ENCODE assay signal across 18 cellular contexts in genomic region chr2:43358688-43359201, GRCh38.
DNase-seq lines count a peak whose midpoint lies in the region; ATAC-seq and TF ChIP-seq lines count a peak whose summit lies in the region.
"Had no signal": no experiment of that assay in that cellular context is flagged by ENCODE, and none has a peak within 500 bp of the region (broad histone marks: within the 10 kb centered on the region; RNA-seq: fewer than 3 reads in every experiment).

No MANE protein-coding gene starts in this region.

- CTCF ChIA-PET in IMR-90 (lab: Yijun Ruan, JAX) = no interaction called here

- H2AFZ ChIP-seq in IMR-90 (replicated peaks; ENCODE audit: low read length, poor library complexity) = no peak overlapping the region
- H2AFZ ChIP-seq: GM23338 had no signal

- H4K8ac ChIP-seq in IMR-90 (ENCODE audit: low read depth in 2 of 2, low read length in 2 of 2) = peak overlapping the region in 1 of 2 experiments; percentile 8; a peak in 1 of 4 replicates

- H3K23ac ChIP-seq in IMR-90 (ENCODE audit: low read depth, low read length) = no peak overlapping the region

- H2BK120ac ChIP-seq in IMR-90 (ENCODE audit: low read depth, low read length) = peak overlapping the region; percentile 42; the same call in 1 of the 2 replicates

- H3K79me1 ChIP-seq in IMR-90 (ENCODE audit: low read depth in 1 of 2, low read length in 2 of 2) = no peaks in the 10 kb centered on the region

- ATAC-seq in IMR-90 (ENCODE audit: low read depth) = peak; percentile 62
- no peak for ATAC-seq in HG02885 (IDR thresholded peaks at IDR 0.05; ENCODE audit: poor library complexity, unreplicated experiment)
- ATAC-seq: GM23338, pancreas had no signal

- TF ChIP-seq CTCF in IMR-90 (conservative IDR thresholded peaks at IDR 0.05; ENCODE audit: low read depth, low read length) (no peak), foreskin fibroblast (IDR thresholded peaks at IDR 0.05; ENCODE audit: low read depth, low read length) (no peak)

- H3K4me3 ChIP-seq in IMR-90 (ENCODE audit: insufficient read depth, low read depth, low read length) (no peak overlapping the region), esophagus (ENCODE audit: low read depth in 1 of 2, low read length in 2 of 2) (no peak overlapping the region), foreskin fibroblast (ENCODE audit: low read depth in 1 of 2, low read length in 2 of 2) (no peak overlapping the region)
- H3K4me3 ChIP-seq: GM23338, pancreas, skin epidermis, thoracic aorta had no signal

- H3K4me1 ChIP-seq in IMR-90 (ENCODE audit: control insufficient read depth, insufficient read depth, low read length) (peaks cover 10% of the 10 kb centered on the region), esophagus (ENCODE audit: control insufficient read depth in 2 of 2, insufficient read depth in 2 of 2, low read length in 1 of 2) (no peaks in the 10 kb centered on the region)

- no peak overlapping the region for H2AK9ac ChIP-seq in IMR-90 (replicated peaks; ENCODE audit: low read depth, low read length, poor library complexity)

- peak overlapping the region; percentile 10; the same call in 1 of the 2 replicates for H3K9ac ChIP-seq in IMR-90 (ENCODE audit: low read depth, low read length)

- POLR2A ChIA-PET in IMR-90 (lab: Charles Lee; ENCODE audit: unreplicated experiment) = no interaction called here

- no peak overlapping the region for H3K56ac ChIP-seq in IMR-90 (ENCODE audit: extremely low read depth, insufficient read depth, low read length)

- no peak overlapping the region for H2AK5ac ChIP-seq in IMR-90 (ENCODE audit: low read depth, low read length)

- no peaks in the 10 kb centered on the region for H3K36me3 ChIP-seq in IMR-90 (ENCODE audit: control insufficient read depth, insufficient read depth, low read length)
- no peaks in the 10 kb centered on the region for H3K36me3 ChIP-seq in esophagus (ENCODE audit: control insufficient read depth in 2 of 2, insufficient read depth in 2 of 2, low read length in 1 of 2)
- H3K36me3 ChIP-seq: pancreas, thoracic aorta had no signal

- H3K4ac ChIP-seq in IMR-90 (ENCODE audit: low read depth, low read length) = peak overlapping the region; percentile 33; the same call in 1 of the 2 replicates

- no peak overlapping the region for H3K4me2 ChIP-seq in IMR-90 (ENCODE audit: low read depth, low read length)
- H3K4me2 ChIP-seq: GM23338 had no signal

- WGBS in IMR-90 (ENCODE audit: extremely low coverage in 2 of 2, insufficient read length in 1 of 2), 2 experiments = no CpG with 5 or more reads among the region's 1 CpG
- 59 to 74% methylated on average over 1 of the region's 1 CpG for WGBS in esophagus, 2 donors

- no peak overlapping the region for H3K14ac ChIP-seq in IMR-90 (replicated peaks; ENCODE audit: low read depth, low read length)

- intact Hi-C loops in IMR-90 (cut with micrococcal nuclease) = loop anchor here (5.0 kb wide), 1 partner anchor 39 kb away; no protein-coding TSS in a partner anchor

- H4K91ac ChIP-seq in IMR-90 (ENCODE audit: insufficient read depth, low read depth, low read length) = no peak overlapping the region

- no peaks in the 10 kb centered on the region for H3K27me3 ChIP-seq in IMR-90 (ENCODE audit: control insufficient read depth, insufficient read depth, low read length)
- H3K27me3 ChIP-seq in esophagus (ENCODE audit: control insufficient read depth in 1 of 2, insufficient read depth in 2 of 2, low read length in 2 of 2) = no peaks in the 10 kb centered on the region
- H3K27me3 ChIP-seq: pancreas had no signal

- dilution Hi-C loops in IMR-90 (cut with HindIII; ENCODE audit: low sequenced_read_pairs, unreplicated experiment) = no loop called here

- TF ChIP-seq RAD21 in IMR-90 (IDR thresholded peaks at IDR 0.05; ENCODE audit: low read length) = no peak

- peak; percentile 21 for DNase-seq in IMR-90
- DNase-seq in NCI-H2227 (lab: John Stamatoyannopoulos, UW; ENCODE audit: unreplicated experiment) = peak; percentile 59
- DNase-seq in myocyte (ENCODE audit: low read depth) = peak; percentile 52
- no peak for DNase-seq in foreskin fibroblast
- no peak for DNase-seq in GOT3 (lab: John Stamatoyannopoulos, UW)
- no peak for DNase-seq in dedifferentiated amniotic fluid mesenchymal stem cell (ENCODE audit: extremely low spot score)
- DNase-seq: activated CD4-positive, alpha-beta T cell treated with anti-CD3 and anti-CD28 coated beads, Interleukin-2, amount 10 ng/mL, durations not matched to agents 24 days and 14 days; activated T-cell treated with anti-CD3 and anti-CD28 coated beads for 4 hours; COR-L47; islet precursor cell; NCI-H2081 treated with DMSO at 0.1 percent for 48 hours; OCI-M1; pancreas had no signal

- no peaks in the 10 kb centered on the region for H3K9me3 ChIP-seq in IMR-90 (ENCODE audit: control insufficient read depth, insufficient read depth, low read length)
- H3K9me3 ChIP-seq in esophagus (ENCODE audit: control insufficient read depth in 2 of 2, insufficient read depth in 1 of 2, low read depth in 1 of 2, low read length in 1 of 2) = no peaks in the 10 kb centered on the region
- H3K9me3 ChIP-seq: pancreas, thoracic aorta had no signal

- peak overlapping the region; percentile 72; the same call in 1 of the 2 replicates for H2BK20ac ChIP-seq in IMR-90 (ENCODE audit: low read depth, low read length)

- in situ Hi-C loops in IMR-90 (cut with MboI; ENCODE audit: low sequenced_read_pairs) = no loop called here

- no peaks in the 10 kb centered on the region for H3K9me1 ChIP-seq in IMR-90 (ENCODE audit: insufficient read depth, low read length)

- H4K20me1 ChIP-seq in IMR-90 (ENCODE audit: insufficient read depth, low read length) = no peaks in the 10 kb centered on the region

- 0 out of 3 replicates have a peak overlapping the region, but pooled peaks have one; percentile 27 for H2BK15ac ChIP-seq in IMR-90 (ENCODE audit: low read depth, low read length)

- no peak for TF ChIP-seq POLR2A in IMR-90 (IDR thresholded peaks at IDR 0.05; ENCODE audit: low read depth, low read length)

- no TSS peak for BruUV-seq in IMR-90 (replicated peaks; lab: Mats Ljungman, UMichigan)

- H3K18ac ChIP-seq in IMR-90 (ENCODE audit: low read depth, low read length) = peak overlapping the region; percentile 53

- H4K5ac ChIP-seq in IMR-90 (ENCODE audit: low read depth, low read length) = peak overlapping the region; percentile 22

- no peak overlapping the region for H2BK5ac ChIP-seq in IMR-90 (ENCODE audit: low read depth, low read length, poor library complexity, severe bottlenecking)

- H3K27ac ChIP-seq in IMR-90 (ENCODE audit: insufficient read depth, low read length) (peak overlapping the region; percentile 87; the same call in 1 of the 2 replicates), esophagus (ENCODE audit: low read depth in 2 of 2, low read length in 1 of 2) (peak overlapping the region; percentile 21 to 31)
- H3K27ac ChIP-seq: pancreas, thoracic aorta had no signal

TF ChIP-seq in IMR-90, 13 proteins besides CTCF, POLR2A, EP300 and RAD21:
- no peak for TF ChIP-seq USF2 (IDR thresholded peaks at IDR 0.05; ENCODE audit: low read depth, low read length)
- TF ChIP-seq RCOR1 (IDR thresholded peaks at IDR 0.05; ENCODE audit: insufficient replicate concordance, low read length) = no peak
TF ChIP-seq in IMR-90: peak in this region for 0.

Comparison
In these comparisons a context has a peak if more than half of its experiments do, and no peak if none do; other contexts are left out.
1. DNase-seq: peak in IMR-90 (single experiment), NCI-H2227 (single experiment) and myocyte (single experiment); none in foreskin fibroblast (0 of 2), GOT3 (single experiment) and dedifferentiated amniotic fluid mesenchymal stem cell (single experiment).